ENCODE assay signal across 9 cellular contexts in genomic region chr10:69278446-69278963, GRCh38. TPM values are rescaled to one million over a fixed set of nuclear protein-coding genes. Genes with fewer than 3 reads are reported as not detected.
DNase-seq lines count a peak whose midpoint lies in the region; FAIRE-seq and TF ChIP-seq lines count a peak whose summit lies in the region.
"Had no signal": no experiment of that assay in that cellular context is flagged by ENCODE, and none has a peak within 500 bp of the region (broad histone marks: within the 10 kb centered on the region; RNA-seq: fewer than 3 reads in every experiment).

HK1 (plus strand) TSS chr10:69278496.

- 39 to 57% methylated on average over 10 to 11 of the region's 11 CpGs for WGBS in mesodermal cell (ENCODE audit: insufficient coverage in 2 of 2), 2 experiments

- H3K27me3 ChIP-seq in dorsolateral prefrontal cortex (peaks cover 0 to 24% (median 0%) of the 10 kb centered on the region in 45 donors), uterus (no peaks in the 10 kb centered on the region)

- intact Hi-C loops in activated naive CD4-positive, alpha-beta T cell treated with anti-CD3 and anti-CD28 coated beads for 36 hours (cut with micrococcal nuclease): no loop called here
- intact Hi-C loops in dorsolateral prefrontal cortex (cut with DNase I): no loop called here
- intact Hi-C loops in uterus (cut with DNase I; ENCODE audit: low total_unique reads): no loop called here

- no peak within 1 kb of the TSS for H3K4me3 ChIP-seq in dorsolateral prefrontal cortex
- no peak within 1 kb of the TSS for H3K4me3 ChIP-seq in mesodermal cell (ENCODE audit: extremely low read depth, insufficient read depth, low read length, poor library complexity, severe bottlenecking)
- no peak within 1 kb of the TSS for H3K4me3 ChIP-seq in uterus

- H3K4me1 Mint-ChIP-seq in activated naive CD4-positive, alpha-beta T cell treated with anti-CD3 and anti-CD28 coated beads for 36 hours (ENCODE audit: low read depth): no peaks in the 10 kb centered on the region

- H3K27ac Mint-ChIP-seq in activated naive CD4-positive, alpha-beta T cell treated with anti-CD3 and anti-CD28 coated beads for 36 hours: no peak within 1 kb of the TSS

- H3K27me3 Mint-ChIP-seq in activated naive CD4-positive, alpha-beta T cell treated with anti-CD3 and anti-CD28 coated beads for 36 hours (ENCODE audit: low read depth): no peaks in the 10 kb centered on the region

- DNase-seq in activated naive CD4-positive, alpha-beta T cell treated with anti-CD3 and anti-CD28 coated beads for 36 hours: no peak
- DNase-seq in activated naive CD4-positive, alpha-beta T cell treated with Interleukin-2 at 50 U/mL for 16 hours: no peak
- DNase-seq in dorsolateral prefrontal cortex (no peak), uterus (no peak), GM19239 (ENCODE audit: insufficient read length, low spot score) (no peak), dedifferentiated amniotic fluid mesenchymal stem cell (ENCODE audit: extremely low spot score) (no peak), SKM-1 treated with dmso at 0.1 percent for 144 hours (lab: John Stamatoyannopoulos, UW; ENCODE audit: unreplicated experiment) (no peak)
- DNase-seq: activated gamma-delta T cell treated with Interleukin-2 at 50 U/mL for 16 hours had no signal

- H3K4me1 ChIP-seq in mesodermal cell (ENCODE audit: control insufficient read depth, insufficient read depth, low read length, poor library complexity, severe bottlenecking) (peaks cover 13% of the 10 kb centered on the region), uterus (no peaks in the 10 kb centered on the region)

- no peak for TF ChIP-seq POLR2A in uterus (IDR thresholded peaks at IDR 0.05)

- H3K27ac ChIP-seq in dorsolateral prefrontal cortex (peak within 1 kb of the TSS in 11 of 59 donors; percentile 1 to 60 (median 22)), mesodermal cell (ENCODE audit: low read depth, low read length, severe bottlenecking) (peak within 1 kb of the TSS; percentile 70), uterus (no peak within 1 kb of the TSS)

- no peaks in the 10 kb centered on the region for H3K9me3 ChIP-seq in mesodermal cell (ENCODE audit: control insufficient read depth, low read length)
- H3K9me3 ChIP-seq in uterus: no peaks in the 10 kb centered on the region

- H3K9me3 Mint-ChIP-seq in activated naive CD4-positive, alpha-beta T cell treated with anti-CD3 and anti-CD28 coated beads for 36 hours: no peaks in the 10 kb centered on the region

- CTCF ChIA-PET in activated naive CD4-positive, alpha-beta T cell treated with anti-CD3 and anti-CD28 coated beads for 36 hours (lab: Charles Lee): interaction anchor here (1.6 kb wide), 1 partner anchor 15 kb away, joined by 4 read pairs; no protein-coding TSS in a partner anchor

- H3K4me3 Mint-ChIP-seq in activated naive CD4-positive, alpha-beta T cell treated with anti-CD3 and anti-CD28 coated beads for 36 hours: no peak within 1 kb of the TSS

- no peak for FAIRE-seq in GM19239 (lab: Jason Lieb, UNC)

- TF ChIP-seq CTCF in dorsolateral prefrontal cortex (IDR thresholded peaks at IDR 0.05 in 54 of 56, conservative IDR thresholded peaks at IDR 0.05 in 2 of 56; ENCODE audit: low read depth in 1 of 56, partially characterized antibody in 56 of 56) (no peak), uterus (IDR thresholded peaks at IDR 0.05) (no peak)

- H3K36me3 ChIP-seq in mesodermal cell (ENCODE audit: control insufficient read depth, insufficient read depth, low read length) (no peaks in the 10 kb centered on the region), uterus (no peaks in the 10 kb centered on the region)

- no peaks in the 10 kb centered on the region for H3K36me3 Mint-ChIP-seq in activated naive CD4-positive, alpha-beta T cell treated with anti-CD3 and anti-CD28 coated beads for 36 hours (ENCODE audit: low read depth)

RNA-seq across cellular contexts. Expression of gene HK1, which starts in this region (rescaled TPM):
- 100 to 1,000 TPM; 172 to 179 TPM for total RNA-seq in activated naive CD4-positive, alpha-beta T cell treated with anti-CD3 and anti-CD28 coated beads for 36 hours
- total RNA-seq in dorsolateral prefrontal cortex: 100 to 1,000 TPM in 117 of 120 experiments, 10 to 100 TPM in 3; 65.9 to 249 (median 183) TPM
- polyA plus RNA-seq in mesodermal cell (2013, experiment 1 of 2): 124 TPM
- 105 TPM for polyA plus RNA-seq in mesodermal cell (2013, experiment 2 of 2)
- 10 to 100 TPM; 17.9 to 77.6 (median 43.6) TPM for total RNA-seq in uterus
